9 cellular contexts compared by ENCODE assay signal in the genomic region with DNA sequence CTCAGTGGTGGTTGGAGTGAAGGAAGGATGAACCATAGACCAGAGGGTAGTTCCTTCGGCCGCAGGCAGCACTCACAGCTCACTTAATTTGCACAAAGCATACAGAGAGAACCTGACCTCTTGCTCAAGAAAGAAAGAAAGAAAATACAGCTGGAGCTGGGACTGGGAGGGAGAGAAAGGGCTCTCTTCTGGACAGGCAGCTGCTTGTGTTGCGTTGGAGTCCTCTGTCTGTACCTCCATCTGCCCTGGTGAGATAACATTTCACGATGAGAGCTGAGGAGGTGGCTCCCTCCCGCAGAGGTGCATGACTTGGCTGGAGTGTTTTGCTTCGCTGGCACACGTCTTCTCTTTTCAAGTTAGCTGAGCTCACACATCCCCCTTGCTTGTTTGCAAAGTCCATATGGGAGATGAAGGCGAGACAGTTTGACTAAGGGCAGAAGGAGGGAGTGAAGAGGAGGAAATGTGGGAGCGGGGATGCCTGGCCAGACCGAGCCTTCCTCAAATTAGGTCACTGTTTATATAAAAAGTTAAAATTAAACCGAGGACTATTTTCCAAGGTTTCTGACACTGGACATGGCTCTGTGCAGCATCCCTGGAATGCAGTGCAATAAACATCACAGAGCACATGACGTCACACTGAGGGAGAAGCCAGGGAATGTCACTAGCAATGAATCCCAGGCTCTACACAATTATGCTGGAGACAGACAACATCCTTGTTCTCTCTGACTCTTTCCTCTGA.
DNase-seq lines count a peak whose midpoint lies in the region; TF ChIP-seq lines count a peak whose summit lies in the region.
"Had no signal": no experiment of that assay in that cellular context is flagged by ENCODE, and none has a peak within 500 bp of the region (broad histone marks: within the 10 kb centered on the region; RNA-seq: fewer than 3 reads in every experiment).

No MANE protein-coding gene starts in this region.

- intact Hi-C loops in adrenal gland (cut with DNase I), result no loop called here
- intact Hi-C loops in activated T-helper 2 cell treated with anti-CD3 and anti-CD28 coated beads, Interferon-gamma antibody, Interleukin-2, Interleukin-4, amounts not matched to agents 10 μg/mL and 5 μg/mL and 100 μg/mL, durations not matched to agents 14 hours and 24 hours and 36 hours (cut with micrococcal nuclease), result no loop called here

- peaks cover 5% of the 10 kb centered on the region for H3K9me3 Mint-ChIP-seq in activated naive CD8-positive, alpha-beta T cell treated with anti-CD3 and anti-CD28 coated beads for 36 hours
- H3K9me3 Mint-ChIP-seq in activated T-helper 2 cell treated with anti-CD3 and anti-CD28 coated beads, Interferon-gamma antibody, Interleukin-2, Interleukin-4, amounts not matched to agents 10 μg/mL and 5 μg/mL and 100 μg/mL, durations not matched to agents 14 hours and 24 hours and 36 hours, result peaks cover 13% of the 10 kb centered on the region

- TF ChIP-seq CTCF in adrenal gland (IDR thresholded peaks at IDR 0.05) (no peak), hepatocyte (IDR thresholded peaks at IDR 0.05; ENCODE audit: poor library complexity) (no peak), smooth muscle cell (IDR thresholded peaks at IDR 0.05; ENCODE audit: borderline replicate concordance, insufficient read depth, poor library complexity, severe bottlenecking) (no peak)

- no peaks in the 10 kb centered on the region for H3K79me2 ChIP-seq in hepatocyte
- H3K79me2 ChIP-seq in smooth muscle cell (ENCODE audit: low read depth), result no peaks in the 10 kb centered on the region

- peak overlapping the region; percentile 66 for H3K9ac ChIP-seq in smooth muscle cell (ENCODE audit: low read depth)

- H3K4me3 ChIP-seq in adrenal gland, result no peak overlapping the region
- H3K4me3 ChIP-seq in hepatocyte, result no peak overlapping the region
- peak overlapping the region; percentile 22 for H3K4me3 ChIP-seq in smooth muscle cell

- TF ChIP-seq POLR2A in adrenal gland (IDR thresholded peaks at IDR 0.05), result no peak

- WGBS in adrenal gland, 4 donors, result 32 to 38% (median 35%) methylated on average over 12 of the region's 12 CpGs
- 18% methylated on average over 12 of the region's 12 CpGs for WGBS in hepatocyte (ENCODE audit: low lambda C conversion rate, missing lambda C conversion rate)
- 32% methylated on average over 12 of the region's 12 CpGs for WGBS in smooth muscle cell (ENCODE audit: low lambda C conversion rate)

- no peak overlapping the region for H3K27ac Mint-ChIP-seq in activated naive CD8-positive, alpha-beta T cell treated with anti-CD3 and anti-CD28 coated beads for 36 hours
- H3K27ac Mint-ChIP-seq in activated T-helper 2 cell treated with anti-CD3 and anti-CD28 coated beads, Interferon-gamma antibody, Interleukin-2, Interleukin-4, amounts not matched to agents 10 μg/mL and 5 μg/mL and 100 μg/mL, durations not matched to agents 14 hours and 24 hours and 36 hours, result no peak overlapping the region

- DNase-seq in GM04503 (ENCODE audit: low read depth), result peak; percentile 84
- DNase-seq in adrenal gland, result peak in 6 of 7 donors; percentile 21 to 84 (median 42)
- DNase-seq in hepatocyte (ENCODE audit: low spot score), result peak; percentile 85
- no peak for DNase-seq in smooth muscle cell (lab: John Stamatoyannopoulos, UW; ENCODE audit: unreplicated experiment)
- DNase-seq in activated naive CD8-positive, alpha-beta T cell treated with anti-CD3 and anti-CD28 coated beads for 36 hours, result no peak
- no peak for DNase-seq in NCI-H526 treated with DMSO at 0.1 percent for 48 hours (lab: John Stamatoyannopoulos, UW)
- DNase-seq in activated T-helper 2 cell treated with anti-CD3 and anti-CD28 coated beads, Interferon-gamma antibody, Interleukin-2, Interleukin-4, amounts not matched to agents 10 μg/mL and 5 μg/mL and 100 μg/mL, durations not matched to agents 14 hours and 24 hours and 36 hours (ENCODE audit: low spot score), result no peak
- DNase-seq in stimulated activated CD4-positive, alpha-beta T cell treated with anti-CD3 and anti-CD28 coated beads, Interleukin-12 subunit alpha, Interleukin-12 subunit beta, amount 100 ng/mL, for 4 hours, result no peak
- DNase-seq: stimulated activated CD4-positive, alpha-beta T cell treated with anti-CD3 and anti-CD28 coated beads, Interleukin-1b, Interleukin-23, amount 100 ng/mL, for 48 hours had no signal

- H3K9me2 ChIP-seq in hepatocyte (replicated peaks; ENCODE audit: insufficient read depth), result no peaks in the 10 kb centered on the region

- H3K36me3 Mint-ChIP-seq in activated naive CD8-positive, alpha-beta T cell treated with anti-CD3 and anti-CD28 coated beads for 36 hours, result peaks cover 3% of the 10 kb centered on the region
- peaks cover 14% of the 10 kb centered on the region for H3K36me3 Mint-ChIP-seq in activated T-helper 2 cell treated with anti-CD3 and anti-CD28 coated beads, Interferon-gamma antibody, Interleukin-2, Interleukin-4, amounts not matched to agents 10 μg/mL and 5 μg/mL and 100 μg/mL, durations not matched to agents 14 hours and 24 hours and 36 hours (ENCODE audit: low read depth)

- H3K27me3 ChIP-seq in adrenal gland, result no peaks in the 10 kb centered on the region
- H3K27me3 ChIP-seq in hepatocyte, result no peaks in the 10 kb centered on the region
- no peaks in the 10 kb centered on the region for H3K27me3 ChIP-seq in smooth muscle cell (ENCODE audit: low read depth)

- no peaks in the 10 kb centered on the region for H3F3A ChIP-seq in smooth muscle cell (ENCODE audit: low read depth)

- no peaks in the 10 kb centered on the region for H3K4me1 Mint-ChIP-seq in activated naive CD8-positive, alpha-beta T cell treated with anti-CD3 and anti-CD28 coated beads for 36 hours
- H3K4me1 Mint-ChIP-seq in activated T-helper 2 cell treated with anti-CD3 and anti-CD28 coated beads, Interferon-gamma antibody, Interleukin-2, Interleukin-4, amounts not matched to agents 10 μg/mL and 5 μg/mL and 100 μg/mL, durations not matched to agents 14 hours and 24 hours and 36 hours (ENCODE audit: low read depth), result peaks cover 14% of the 10 kb centered on the region

- no peaks in the 10 kb centered on the region for H3K36me3 ChIP-seq in adrenal gland (replicated peaks in 1 of 2)
- no peaks in the 10 kb centered on the region for H3K36me3 ChIP-seq in hepatocyte (replicated peaks; ENCODE audit: insufficient read depth, low read depth)
- H3K36me3 ChIP-seq in smooth muscle cell (ENCODE audit: low read depth), result no peaks in the 10 kb centered on the region

- peak overlapping the region; percentile 12 for H2AFZ ChIP-seq in hepatocyte
- H2AFZ ChIP-seq in smooth muscle cell (ENCODE audit: low read depth), result peak overlapping the region; percentile 88

- H3K4me3 Mint-ChIP-seq in activated naive CD8-positive, alpha-beta T cell treated with anti-CD3 and anti-CD28 coated beads for 36 hours, result no peak overlapping the region
- no peak overlapping the region for H3K4me3 Mint-ChIP-seq in activated T-helper 2 cell treated with anti-CD3 and anti-CD28 coated beads, Interferon-gamma antibody, Interleukin-2, Interleukin-4, amounts not matched to agents 10 μg/mL and 5 μg/mL and 100 μg/mL, durations not matched to agents 14 hours and 24 hours and 36 hours (ENCODE audit: low read depth)

- no peaks in the 10 kb centered on the region for H3K27me3 Mint-ChIP-seq in activated naive CD8-positive, alpha-beta T cell treated with anti-CD3 and anti-CD28 coated beads for 36 hours
- no peaks in the 10 kb centered on the region for H3K27me3 Mint-ChIP-seq in activated T-helper 2 cell treated with anti-CD3 and anti-CD28 coated beads, Interferon-gamma antibody, Interleukin-2, Interleukin-4, amounts not matched to agents 10 μg/mL and 5 μg/mL and 100 μg/mL, durations not matched to agents 14 hours and 24 hours and 36 hours (ENCODE audit: low read depth)

- H3K4me1 ChIP-seq in adrenal gland (replicated peaks in 1 of 2) (peaks cover 0 to 10% of the 10 kb centered on the region in 2 donors), hepatocyte (ENCODE audit: insufficient read depth) (peaks cover 7% of the 10 kb centered on the region), smooth muscle cell (ENCODE audit: low read depth) (peaks cover 4% of the 10 kb centered on the region)

- no peaks in the 10 kb centered on the region for H4K20me1 ChIP-seq in hepatocyte (ENCODE audit: insufficient read depth, poor library complexity, severe bottlenecking)
- H4K20me1 ChIP-seq in smooth muscle cell (ENCODE audit: low read depth), result no peaks in the 10 kb centered on the region

- H3K27ac ChIP-seq in adrenal gland, result peak overlapping the region in 3 of 5 donors; percentile 6 to 81 (median 52)
- H3K27ac ChIP-seq in hepatocyte, result peak overlapping the region; percentile 67
- peak overlapping the region; percentile 91 for H3K27ac ChIP-seq in smooth muscle cell (ENCODE audit: low read depth)

- H3K4me2 ChIP-seq in hepatocyte (peak overlapping the region; percentile 69), smooth muscle cell (peak overlapping the region; percentile 76)

- no peaks in the 10 kb centered on the region for H3K9me3 ChIP-seq in adrenal gland (replicated peaks in 1 of 3)
- no peaks in the 10 kb centered on the region for H3K9me3 ChIP-seq in hepatocyte (ENCODE audit: low read depth)
- no peaks in the 10 kb centered on the region for H3K9me3 ChIP-seq in smooth muscle cell (replicated peaks; ENCODE audit: low read depth)

Comparison
In these comparisons a context has a peak if more than half of its experiments do, and no peak if none do; other contexts are left out.
1. DNase-seq: peak in GM04503 (single experiment), adrenal gland (6 of 7) and hepatocyte (single experiment); none in smooth muscle cell (single experiment), activated naive CD8-positive, alpha-beta T cell treated with anti-CD3 and anti-CD28 coated beads for 36 hours (single experiment), NCI-H526 treated with DMSO at 0.1 percent for 48 hours (single experiment), activated T-helper 2 cell treated with anti-CD3 and anti-CD28 coated beads, Interferon-gamma antibody, Interleukin-2, Interleukin-4, amounts not matched to agents 10 μg/mL and 5 μg/mL and 100 μg/mL, durations not matched to agents 14 hours and 24 hours and 36 hours (single experiment) and stimulated activated CD4-positive, alpha-beta T cell treated with anti-CD3 and anti-CD28 coated beads, Interleukin-12 subunit alpha, Interleukin-12 subunit beta, amount 100 ng/mL, for 4 hours (single experiment).
2. Peak in every context shown above with its lines, with median percentiles within 50 percentile points of each other: H3K27ac ChIP-seq.